ENCODE assay signal across 17 cellular contexts in the genomic region with DNA sequence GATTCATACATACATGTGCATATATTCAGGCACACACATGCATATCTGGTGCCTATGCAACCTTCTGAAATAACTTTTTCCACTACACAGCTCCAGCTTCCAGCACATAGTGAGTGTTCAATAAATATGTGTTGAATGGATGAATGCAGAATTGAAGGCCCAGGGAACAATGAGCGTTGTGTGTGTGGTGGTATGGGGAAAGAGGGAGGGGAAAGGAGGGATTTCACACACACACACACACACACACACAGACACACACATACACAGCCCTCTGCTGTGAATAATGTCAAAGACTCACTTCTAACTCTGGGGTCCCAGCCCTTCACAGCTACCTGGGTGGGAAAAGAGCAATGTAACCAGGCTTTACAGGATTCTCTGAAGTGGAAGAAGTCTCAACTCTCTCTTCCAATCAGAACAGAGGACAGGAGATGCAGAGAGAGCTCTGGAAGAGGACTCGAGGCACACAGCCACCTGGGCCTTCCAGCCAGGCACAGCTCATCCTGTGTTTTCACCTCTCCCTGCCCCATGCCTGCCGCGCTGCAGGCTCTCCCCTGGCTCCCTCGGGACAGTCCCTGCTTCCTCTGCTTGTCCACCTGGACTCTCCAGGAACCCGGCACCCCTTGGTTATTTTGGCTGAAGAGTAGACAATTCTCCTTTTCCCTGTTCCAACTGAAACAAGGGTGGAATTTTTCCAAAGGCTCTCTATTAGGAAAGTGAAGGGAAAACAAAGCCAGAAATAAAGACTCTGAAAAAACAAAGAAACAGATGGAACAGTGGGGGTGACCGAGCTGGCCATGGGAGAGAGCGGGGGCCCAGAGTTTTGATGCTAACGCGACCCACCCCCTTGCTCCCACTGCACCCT. TPM values are rescaled to one million over a fixed set of nuclear protein-coding genes. Genes with fewer than 3 reads are reported as not detected.
DNase-seq lines count a peak whose midpoint lies in the region; ATAC-seq and TF ChIP-seq lines count a peak whose summit lies in the region.
"Had no signal": no experiment of that assay in that cellular context is flagged by ENCODE, and none has a peak within 500 bp of the region (broad histone marks: within the 10 kb centered on the region; RNA-seq: fewer than 3 reads in every experiment).

No MANE protein-coding gene starts in this region.

- H3K4me1 Mint-ChIP-seq in GM23338 (peaks cover 41% of the 10 kb centered on the region), glutamatergic neuron (ENCODE audit: low read depth, unreplicated experiment) (peaks cover 21% of the 10 kb centered on the region)
- H3K4me1 Mint-ChIP-seq in stimulated activated naive B cell treated with anti-CD40 and anti-IgM and Interleukin-4, amounts not matched to agents 10 μg/mL and 1 μg/mL and 100 μg/mL, for 72 hours, result peaks cover 24 to 25% of the 10 kb centered on the region in 2 donors

- no peaks in the 10 kb centered on the region for H3K36me3 Mint-ChIP-seq in GM23338 (ENCODE audit: low read depth)
- H3K36me3 Mint-ChIP-seq in glutamatergic neuron (ENCODE audit: unreplicated experiment), result no peaks in the 10 kb centered on the region
- no peaks in the 10 kb centered on the region for H3K36me3 Mint-ChIP-seq in stimulated activated naive B cell treated with anti-CD40 and anti-IgM and Interleukin-4, amounts not matched to agents 10 μg/mL and 1 μg/mL and 100 μg/mL, for 72 hours

- H3K36me3 ChIP-seq in GM23338 (ENCODE audit: insufficient read depth) (no peaks in the 10 kb centered on the region), spleen (no peaks in the 10 kb centered on the region)
- H3K36me3 ChIP-seq: adrenal gland had no signal

- no peaks in the 10 kb centered on the region for H3K79me2 ChIP-seq in GM23338 (replicated peaks; ENCODE audit: insufficient read depth)
- H3K79me2 ChIP-seq: parathyroid adenoma had no signal

- no peaks in the 10 kb centered on the region for H3K9me3 Mint-ChIP-seq in GM23338
- peaks cover 2% of the 10 kb centered on the region for H3K9me3 Mint-ChIP-seq in glutamatergic neuron (ENCODE audit: unreplicated experiment)
- no peaks in the 10 kb centered on the region for H3K9me3 Mint-ChIP-seq in stimulated activated naive B cell treated with anti-CD40 and anti-IgM and Interleukin-4, amounts not matched to agents 10 μg/mL and 1 μg/mL and 100 μg/mL, for 72 hours
- H3K9me3 Mint-ChIP-seq: activated T-helper 2 cell treated with anti-CD3 and anti-CD28 coated beads, Interferon-gamma antibody, Interleukin-2, Interleukin-4, amounts not matched to agents 10 μg/mL and 5 μg/mL and 100 μg/mL, durations not matched to agents 14 hours and 24 hours and 36 hours had no signal

- TF ChIP-seq CTCF in GM23338 (conservative IDR thresholded peaks at IDR 0.05; ENCODE audit: low read depth in 2 of 2) (no peak), spleen (IDR thresholded peaks at IDR 0.05 in 8 of 11, conservative IDR thresholded peaks at IDR 0.05 in 3 of 11) (no peak), glutamatergic neuron (IDR thresholded peaks at IDR 0.05; ENCODE audit: partially characterized antibody, unreplicated experiment) (no peak)

- H3K27ac ChIP-seq in GM23338 (ENCODE audit: low read depth) (no peak overlapping the region), spleen (peak overlapping the region in 4 of 8 donors; percentile 20 to 47 (median 34))
- H3K27ac ChIP-seq: adrenal gland, C4-2B, parathyroid adenoma had no signal

- 0 out of 2 replicates have a peak, but pooled peaks cover 12% of the 10 kb centered on the region for H3F3A ChIP-seq in GM23338 (replicated peaks; ENCODE audit: low read depth)

- H2AFZ ChIP-seq in GM23338, result peak overlapping the region; percentile 87
- H2AFZ ChIP-seq: parathyroid adenoma had no signal

- intact Hi-C loops in spleen (cut with DNase I; ENCODE audit: low total_unique reads), result loop anchor here (5.0 to 10.0 kb wide), 3 partner anchors 81 to 183 kb away; a partner anchor contains a TSS

- H4K20me1 ChIP-seq in GM23338 (replicated peaks; ENCODE audit: insufficient read depth), result no peaks in the 10 kb centered on the region

- no peak overlapping the region; the same call in 2 of the 3 replicates for H3K4me3 Mint-ChIP-seq in GM23338
- H3K4me3 Mint-ChIP-seq in glutamatergic neuron (ENCODE audit: unreplicated experiment), result no peak overlapping the region
- no peak overlapping the region for H3K4me3 Mint-ChIP-seq in stimulated activated naive B cell treated with anti-CD40 and anti-IgM and Interleukin-4, amounts not matched to agents 10 μg/mL and 1 μg/mL and 100 μg/mL, for 72 hours

- H3K9me2 ChIP-seq in GM23338 (ENCODE audit: insufficient read depth), result peaks cover 9% of the 10 kb centered on the region

- ATAC-seq in GM23338, result peak; percentile 10
- ATAC-seq in stimulated activated naive B cell treated with anti-CD40 and anti-IgM and Interleukin-4, amounts not matched to agents 10 μg/mL and 1 μg/mL and 100 μg/mL, for 72 hours (replicated peaks), result no peak

- H3K9me3 ChIP-seq in spleen, result no peaks in the 10 kb centered on the region
- H3K9me3 ChIP-seq: adrenal gland had no signal

- no peak for DNase-seq in GM23338 (ENCODE audit: low spot score)
- DNase-seq in brain pericyte (ENCODE audit: low read depth, low spot score), result peak; percentile 76
- peak; percentile 74 for DNase-seq in medulla oblongata (ENCODE audit: extremely low spot score)
- DNase-seq in spleen, result peak; percentile 56
- no peak for DNase-seq in stimulated activated CD8-positive, alpha-beta memory T cell treated with anti-CD3 and anti-CD28 coated beads, Interleukin-4, amount 100 ng/mL, for 48 hours
- DNase-seq in glutamatergic neuron, result no peak
- DNase-seq in NCI-H1105 (lab: John Stamatoyannopoulos, UW), result no peak
- DNase-seq in stimulated activated naive B cell treated with anti-CD40 and anti-IgM and Interleukin-4, amounts not matched to agents 10 μg/mL and 1 μg/mL and 100 μg/mL, for 72 hours, result no peak
- DNase-seq: activated CD8-positive, alpha-beta memory T cell treated with anti-CD3 and anti-CD28 coated beads for 24 hours; adrenal gland; DMS79; NCI-H1694; RPMI8226 had no signal

- no peak overlapping the region for H3K27ac Mint-ChIP-seq in GM23338
- no peak overlapping the region for H3K27ac Mint-ChIP-seq in glutamatergic neuron (ENCODE audit: unreplicated experiment)
- no peak overlapping the region for H3K27ac Mint-ChIP-seq in stimulated activated naive B cell treated with anti-CD40 and anti-IgM and Interleukin-4, amounts not matched to agents 10 μg/mL and 1 μg/mL and 100 μg/mL, for 72 hours
- H3K27ac Mint-ChIP-seq: activated T-helper 2 cell treated with anti-CD3 and anti-CD28 coated beads, Interferon-gamma antibody, Interleukin-2, Interleukin-4, amounts not matched to agents 10 μg/mL and 5 μg/mL and 100 μg/mL, durations not matched to agents 14 hours and 24 hours and 36 hours had no signal

- no peak for TF ChIP-seq POLR2A in spleen (IDR thresholded peaks at IDR 0.05)

- WGBS in spleen, 5 donors, result 78 to 89% (median 82%) methylated on average over 10 of the region's 10 CpGs

- H3K4me3 ChIP-seq in GM23338, result no peak overlapping the region
- H3K4me3 ChIP-seq in spleen, result no peak overlapping the region
- H3K4me3 ChIP-seq: adrenal gland had no signal

- H3K27me3 ChIP-seq in GM23338 (ENCODE audit: insufficient read depth) (no peaks in the 10 kb centered on the region), spleen (replicated peaks in 1 of 7) (no peaks in the 10 kb centered on the region)
- H3K27me3 ChIP-seq: adrenal gland had no signal

- peaks cover 9% of the 10 kb centered on the region for H3K27me3 Mint-ChIP-seq in GM23338 (ENCODE audit: insufficient read depth, low read depth, poor library complexity)
- peaks cover 15% of the 10 kb centered on the region for H3K27me3 Mint-ChIP-seq in glutamatergic neuron (ENCODE audit: unreplicated experiment)
- H3K27me3 Mint-ChIP-seq in stimulated activated naive B cell treated with anti-CD40 and anti-IgM and Interleukin-4, amounts not matched to agents 10 μg/mL and 1 μg/mL and 100 μg/mL, for 72 hours, result peaks cover 5 to 7% of the 10 kb centered on the region in 2 donors

- H3K4me1 ChIP-seq in GM23338 (ENCODE audit: insufficient read depth), result peaks cover 25% of the 10 kb centered on the region
- peaks cover 6 to 59% (median 32%) of the 10 kb centered on the region in 6 donors for H3K4me1 ChIP-seq in spleen
- H3K4me1 ChIP-seq: parathyroid adenoma had no signal

- no peak overlapping the region for H3K4me2 ChIP-seq in GM23338

TF ChIP-seq in GM23338, 12 proteins besides CTCF, POLR2A, EP300 and RAD21:
- TF ChIP-seq ZNF331 (CRISPR knock-in tag; IDR thresholded peaks at IDR 0.05; ENCODE audit: low read depth) (no peak), EZH2phosphoT487 (IDR thresholded peaks at IDR 0.05; ENCODE audit: unreplicated experiment) (no peak), NANOG (IDR thresholded peaks at IDR 0.05; ENCODE audit: borderline replicate concordance) (no peak), ZNF114 (CRISPR knock-in tag; IDR thresholded peaks at IDR 0.05) (no peak), CREB1 (CRISPR knock-in tag; IDR thresholded peaks at IDR 0.05; ENCODE audit: low read depth) (no peak)

RNA-seq across cellular contexts. Expression of a gene that starts 5.5 kb away (rescaled TPM):
- 111 and 120 TPM in 2 replicates for total RNA-seq in GM23338 (2014; rRNA removed; shearing (Covaris generic))
- 38.4 and 41.5 TPM in 2 replicates for polyA plus RNA-seq in GM23338 (2016; fragmentation: Nextera tagmentation; extraction: Ambion mirVana)
- total RNA-seq in spleen, result 10 to 100 TPM; 16.8 to 28.9 (median 25.3) TPM
- polyA plus RNA-seq in spleen, result 10 to 100 TPM; 15.6 to 23.1 (median 16.1) TPM
- total RNA-seq in glutamatergic neuron (ENCODE audit: unreplicated experiment), result 45.9 TPM

RNA-seq across cellular contexts. Expression of a gene that starts 11.7 kb away (rescaled TPM):
- total RNA-seq in GM23338 (2014; rRNA removed; shearing (Covaris generic)), result 17.7 and 18.3 TPM in 2 replicates
- polyA plus RNA-seq in GM23338 (2016; fragmentation: Nextera tagmentation; extraction: Ambion mirVana) (4.9 and 5.2 TPM in 2 replicates), spleen (1 to 10 TPM in 1 of 3 donors, under 1 TPM in 2; 0.13 to 1.7 (median 0.27) TPM)
- total RNA-seq in spleen (10 to 100 TPM in 1 of 7 donors, 1 to 10 TPM in 3, under 1 TPM in 3; 0.20 to 19.1 (median 1.1) TPM), glutamatergic neuron (ENCODE audit: unreplicated experiment) (not detected)
- total RNA-seq: activated T-helper 2 cell treated with anti-CD3 and anti-CD28 coated beads, Interferon-gamma antibody, Interleukin-2, Interleukin-4, amounts not matched to agents 10 μg/mL and 5 μg/mL and 100 μg/mL, durations not matched to agents 14 hours and 24 hours and 36 hours had no signal
- polyA plus RNA-seq: keratinocyte had no signal

RNA-seq across cellular contexts. Expression of a gene that starts 22.6 kb away (rescaled TPM):
- 0.08 and 0.24 TPM in 2 replicates for total RNA-seq in GM23338 (2014; rRNA removed; shearing (Covaris generic))
- polyA plus RNA-seq in GM23338 (2016; fragmentation: Nextera tagmentation; extraction: Ambion mirVana), result 0.26 and 0.34 TPM in 2 replicates
- total RNA-seq in spleen, result not detected
- not detected for polyA plus RNA-seq in spleen
- total RNA-seq in glutamatergic neuron (ENCODE audit: unreplicated experiment), result 2.0 TPM
- total RNA-seq: activated T-helper 2 cell treated with anti-CD3 and anti-CD28 coated beads, Interferon-gamma antibody, Interleukin-2, Interleukin-4, amounts not matched to agents 10 μg/mL and 5 μg/mL and 100 μg/mL, durations not matched to agents 14 hours and 24 hours and 36 hours had no signal
- polyA plus RNA-seq: keratinocyte had no signal

RNA-seq across cellular contexts. Expression of a gene that starts 33.9 kb away (rescaled TPM):
- total RNA-seq in GM23338 (2014; rRNA removed; shearing (Covaris generic)), result 1.6 and 2.8 TPM in 2 replicates
- polyA plus RNA-seq in GM23338 (2016; fragmentation: Nextera tagmentation; extraction: Ambion mirVana) (1.2 and 1.4 TPM in 2 replicates), spleen (1 to 10 TPM; 3.7 to 3.9 (median 3.8) TPM)
- total RNA-seq in spleen (10 to 100 TPM in 5 of 7 donors, 1 to 10 TPM in 2; 6.5 to 30.8 (median 23.9) TPM), glutamatergic neuron (ENCODE audit: unreplicated experiment) (not detected)
- total RNA-seq: activated T-helper 2 cell treated with anti-CD3 and anti-CD28 coated beads, Interferon-gamma antibody, Interleukin-2, Interleukin-4, amounts not matched to agents 10 μg/mL and 5 μg/mL and 100 μg/mL, durations not matched to agents 14 hours and 24 hours and 36 hours had no signal
- polyA plus RNA-seq: keratinocyte had no signal

RNA-seq across cellular contexts. Expression of a gene that starts 47.5 kb away (rescaled TPM):
- 0.23 and 0.63 TPM in 2 replicates for total RNA-seq in GM23338 (2014; rRNA removed; shearing (Covaris generic))
- polyA plus RNA-seq in GM23338 (2016; fragmentation: Nextera tagmentation; extraction: Ambion mirVana) (0.27 and 0.43 TPM in 2 replicates), spleen (1 to 10 TPM in 1 of 3 donors, under 1 TPM in 2; 0.85 to 2.3 (median 0.93) TPM)
- total RNA-seq in spleen (1 to 10 TPM in 2 of 7 donors, under 1 TPM in 3, not detected in 2; 0.70 to 2.9 (median 0.97) TPM), glutamatergic neuron (ENCODE audit: unreplicated experiment) (not detected)
- polyA plus RNA-seq: keratinocyte had no signal

Comparison
In these comparisons a context has a peak if more than half of its experiments do, and no peak if none do; other contexts are left out.
1. DNase-seq: peak in brain pericyte (single experiment), medulla oblongata (single experiment) and spleen (single experiment); none in GM23338 (single experiment), stimulated activated CD8-positive, alpha-beta memory T cell treated with anti-CD3 and anti-CD28 coated beads, Interleukin-4, amount 100 ng/mL, for 48 hours (single experiment), glutamatergic neuron (single experiment), NCI-H1105 (single experiment) and stimulated activated naive B cell treated with anti-CD40 and anti-IgM and Interleukin-4, amounts not matched to agents 10 μg/mL and 1 μg/mL and 100 μg/mL, for 72 hours (single experiment).